Comparison of ENCODE assay signal across 22 cellular contexts in the genomic region with DNA sequence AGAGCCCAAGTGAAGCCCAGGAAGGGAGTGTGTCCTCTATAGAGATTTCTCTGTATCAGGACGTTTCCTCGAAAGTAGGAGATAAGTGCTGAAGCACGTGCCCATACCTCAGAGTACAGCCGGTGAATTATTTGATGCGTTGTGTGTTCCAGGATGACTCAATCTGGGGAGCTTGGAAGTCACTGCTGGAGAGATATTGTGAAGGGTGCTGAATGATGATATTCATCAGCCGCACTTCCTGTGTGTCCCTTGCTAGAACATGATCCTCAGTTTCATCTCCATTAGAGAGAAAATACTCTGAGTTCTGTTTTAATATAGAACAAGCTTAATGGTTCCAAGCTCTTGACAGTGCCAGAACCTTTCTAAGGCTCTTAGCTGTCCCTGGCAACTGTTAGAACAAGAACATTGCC.
DNase-seq lines count a peak whose midpoint lies in the region; ATAC-seq, FAIRE-seq and TF ChIP-seq lines count a peak whose summit lies in the region.
"Had no signal": no experiment of that assay in that cellular context is flagged by ENCODE, and none has a peak within 500 bp of the region (broad histone marks: within the 10 kb centered on the region; RNA-seq: fewer than 3 reads in every experiment).

No MANE protein-coding gene starts in this region.

- ATAC-seq in gastroesophageal sphincter (peak; percentile 79), GM21367 (IDR thresholded peaks at IDR 0.05; ENCODE audit: unreplicated experiment) (no peak)
- ATAC-seq: activated naive CD4-positive, alpha-beta T cell treated with anti-CD3 and anti-CD28 coated beads, Interleukin-2, amount 50 U/mL, for 72 hours; activated T-cell treated with anti-CD3 and anti-CD28 coated beads, Interleukin-2, amount 50 U/mL, for 72 hours; HCT116; lower lobe of right lung; naive thymus-derived CD8-positive, alpha-beta T cell had no signal

- H3K9me3 Mint-ChIP-seq in astrocyte (ENCODE audit: unreplicated experiment): no peaks in the 10 kb centered on the region
- H3K9me3 Mint-ChIP-seq in immature natural killer cell: peaks cover 1 to 7% (median 4%) of the 10 kb centered on the region in 6 donors
- H3K9me3 Mint-ChIP-seq: activated B cell treated with CpG ODN at 0.5 μM for 24 hours had no signal

- H3K36me3 Mint-ChIP-seq in astrocyte (ENCODE audit: low read depth, unreplicated experiment) (no peaks in the 10 kb centered on the region), immature natural killer cell (no peaks in the 10 kb centered on the region)
- H3K36me3 Mint-ChIP-seq: activated naive CD4-positive, alpha-beta T cell treated with anti-CD3 and anti-CD28 coated beads, Interleukin-2, amount 50 U/mL, for 72 hours; naive thymus-derived CD8-positive, alpha-beta T cell had no signal

- H3K4me2 ChIP-seq in astrocyte (ENCODE audit: low read length): no peak overlapping the region

- no peaks in the 10 kb centered on the region for H3K27me3 Mint-ChIP-seq in astrocyte (ENCODE audit: low read depth, unreplicated experiment)
- peaks cover 0 to 1% (median 0%) of the 10 kb centered on the region in 3 donors for H3K27me3 Mint-ChIP-seq in immature natural killer cell (ENCODE audit: low read depth in 3 of 3)
- H3K27me3 Mint-ChIP-seq: activated B cell treated with CpG ODN at 0.5 μM for 24 hours; central memory CD8-positive, alpha-beta T cell had no signal

- DNase-seq in HCEC 1CT (peak; percentile 52), astrocyte (ENCODE audit: low read depth) (peak; percentile 12), testis (peak; percentile 45), kidney (no peak), immature natural killer cell (no peak)
- DNase-seq: activated B cell treated with CpG ODN at 0.5 μM for 24 hours; activated T-cell treated with anti-CD3 and anti-CD28 coated beads, Interleukin-2, amount 50 U/mL, for 72 hours; C1 segment of cervical spinal cord; DMS153; lower lobe of right lung; MG63; naive thymus-derived CD8-positive, alpha-beta T cell; NCI-H1694 treated with DMSO at 0.1 percent for 48 hours; NCI-H446; posterior cingulate gyrus; spleen; thyroid gland had no signal

- H3K36me3 ChIP-seq in astrocyte (ENCODE audit: insufficient read depth, low read length) (no peaks in the 10 kb centered on the region), gastroesophageal sphincter (no peaks in the 10 kb centered on the region), testis (ENCODE audit: low read depth, missing control alignments) (no peaks in the 10 kb centered on the region), kidney (ENCODE audit: control insufficient read depth in 1 of 2, insufficient read depth in 2 of 2, low read length in 2 of 2) (no peaks in the 10 kb centered on the region)
- H3K36me3 ChIP-seq: lower lobe of right lung, MG63, spleen, thyroid gland had no signal

- intact Hi-C loops in testis (cut with DNase I; ENCODE audit: low total_unique reads) (no loop called here), kidney (cut with DNase I) (no loop called here)

- H3K9ac ChIP-seq in astrocyte (ENCODE audit: low read length) (no peak overlapping the region), kidney (ENCODE audit: low read length in 2 of 2) (no peak overlapping the region)

- no peak overlapping the region for H3K27ac ChIP-seq in astrocyte (ENCODE audit: low read depth, low read length)
- peak overlapping the region; percentile 47 to 78 (median 66) for H3K27ac ChIP-seq in gastroesophageal sphincter
- no peak overlapping the region for H3K27ac ChIP-seq in testis
- H3K27ac ChIP-seq in kidney (ENCODE audit: low read depth in 2 of 2, low read length in 2 of 2): no peak overlapping the region
- H3K27ac ChIP-seq: lower lobe of right lung, spleen, thyroid gland had no signal

- FAIRE-seq in astrocyte (lab: Jason Lieb, UNC) (no peak), kidney (lab: Jason Lieb, UNC) (no peak)

- 28 to 37% methylated on average over 5 to 6 of the region's 6 CpGs for WGBS in gastroesophageal sphincter (ENCODE audit: low coverage in 1 of 2), 2 donors
- 54 to 61% methylated on average over 6 of the region's 6 CpGs for WGBS in testis, 2 donors

- H3K4me1 ChIP-seq in astrocyte (ENCODE audit: insufficient read depth, low read length) (no peaks in the 10 kb centered on the region), gastroesophageal sphincter (peaks cover 0 to 56% (median 12%) of the 10 kb centered on the region in 3 donors), testis (peaks cover 17% of the 10 kb centered on the region), kidney (ENCODE audit: control insufficient read depth in 1 of 2, insufficient read depth in 1 of 2, low read depth in 1 of 2, low read length in 2 of 2) (no peaks in the 10 kb centered on the region)
- H3K4me1 ChIP-seq: lower lobe of right lung, spleen, thyroid gland had no signal

- H3K4me3 ChIP-seq in astrocyte (ENCODE audit: insufficient read depth, low read depth, low read length) (no peak overlapping the region), gastroesophageal sphincter (no peak overlapping the region), testis (no peak overlapping the region), kidney (ENCODE audit: low read length in 2 of 2) (no peak overlapping the region)
- H3K4me3 ChIP-seq: lower lobe of right lung, MG63, spleen, thyroid gland had no signal

- TF ChIP-seq CTCF in astrocyte (IDR thresholded peaks at IDR 0.05; ENCODE audit: insufficient read depth, low read depth, low read length) (no peak), gastroesophageal sphincter (IDR thresholded peaks at IDR 0.05) (no peak), testis (IDR thresholded peaks at IDR 0.05) (no peak), kidney (IDR thresholded peaks at IDR 0.05; ENCODE audit: borderline replicate concordance, extremely low read depth, insufficient read depth) (no peak)

- TF ChIP-seq POLR2A in gastroesophageal sphincter (IDR thresholded peaks at IDR 0.05) (no peak), testis (IDR thresholded peaks at IDR 0.05) (no peak)

- H3K4me3 Mint-ChIP-seq in astrocyte (ENCODE audit: unreplicated experiment) (no peak overlapping the region), immature natural killer cell (no peak overlapping the region)
- H3K4me3 Mint-ChIP-seq: activated B cell treated with CpG ODN at 0.5 μM for 24 hours; activated T-cell treated with anti-CD3 and anti-CD28 coated beads, Interleukin-2, amount 50 U/mL, for 72 hours; central memory CD8-positive, alpha-beta T cell; naive thymus-derived CD8-positive, alpha-beta T cell had no signal

- H3K9me3 ChIP-seq in astrocyte (ENCODE audit: insufficient read depth, low read depth, low read length) (no peaks in the 10 kb centered on the region), gastroesophageal sphincter (no peaks in the 10 kb centered on the region), testis (no peaks in the 10 kb centered on the region), kidney (ENCODE audit: control insufficient read depth in 1 of 2, low read length in 2 of 2) (no peaks in the 10 kb centered on the region)
- H3K9me3 ChIP-seq: lower lobe of right lung, MG63, spleen, thyroid gland had no signal

- no peaks in the 10 kb centered on the region for H4K20me1 ChIP-seq in astrocyte (ENCODE audit: insufficient read depth, low read length)

- H2AFZ ChIP-seq in astrocyte (ENCODE audit: low read depth, low read length): no peak overlapping the region

- H3K4me1 Mint-ChIP-seq in astrocyte (ENCODE audit: low read depth, unreplicated experiment) (peaks cover 13% of the 10 kb centered on the region), immature natural killer cell (no peaks in the 10 kb centered on the region)
- H3K4me1 Mint-ChIP-seq: activated B cell treated with CpG ODN at 0.5 μM for 24 hours; central memory CD8-positive, alpha-beta T cell; naive thymus-derived CD8-positive, alpha-beta T cell had no signal

- H3K27me3 ChIP-seq in astrocyte (ENCODE audit: insufficient read depth, low read length) (no peaks in the 10 kb centered on the region), gastroesophageal sphincter (no peaks in the 10 kb centered on the region), testis (no peaks in the 10 kb centered on the region)
- H3K27me3 ChIP-seq: MG63, spleen, thyroid gland had no signal

- TF ChIP-seq EP300 in gastroesophageal sphincter (IDR thresholded peaks at IDR 0.05): no peak

- no peaks in the 10 kb centered on the region for H3K79me2 ChIP-seq in astrocyte (ENCODE audit: insufficient read depth, low read length)

- H3K27ac Mint-ChIP-seq in astrocyte (ENCODE audit: unreplicated experiment): peak overlapping the region; percentile 48
- no peak overlapping the region for H3K27ac Mint-ChIP-seq in immature natural killer cell
- H3K27ac Mint-ChIP-seq: activated B cell treated with CpG ODN at 0.5 μM for 24 hours; activated naive CD4-positive, alpha-beta T cell treated with anti-CD3 and anti-CD28 coated beads, Interleukin-2, amount 50 U/mL, for 72 hours; activated T-cell treated with anti-CD3 and anti-CD28 coated beads, Interleukin-2, amount 50 U/mL, for 72 hours; naive thymus-derived CD8-positive, alpha-beta T cell had no signal

Comparison
In these comparisons a context has a peak if more than half of its experiments do, and no peak if none do; other contexts are left out.
1. DNase-seq: peak in HCEC 1CT (single experiment), astrocyte (single experiment) and testis (single experiment); none in kidney (single experiment) and immature natural killer cell (0 of 3).
2. H3K27ac ChIP-seq: peak in gastroesophageal sphincter (4 of 4); none in astrocyte (single experiment), testis (0 of 2) and kidney (0 of 2).